ENCODE assay signal across 12 cellular contexts in the genomic region with DNA sequence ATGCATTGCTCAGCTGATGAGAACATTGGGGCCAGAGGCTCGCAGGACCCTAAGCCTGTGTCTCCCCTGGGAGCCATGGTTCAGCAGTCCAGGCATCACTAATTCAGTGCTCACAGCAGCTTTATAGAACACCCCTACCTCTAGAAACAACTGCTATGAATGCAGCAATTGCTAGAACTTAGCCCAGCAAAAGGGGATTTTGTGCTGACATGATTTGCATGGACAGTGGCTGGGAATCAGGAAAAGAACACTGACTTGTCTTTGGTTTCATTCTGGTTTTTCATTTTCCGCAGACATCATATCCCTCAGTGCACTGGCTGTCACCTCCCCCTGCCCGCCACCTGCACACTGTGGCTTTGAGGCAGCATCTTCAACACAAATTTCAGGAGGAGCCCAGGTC. TPM values are rescaled to one million over a fixed set of nuclear protein-coding genes. Genes with fewer than 3 reads are reported as not detected.
"Had no signal": no experiment of that assay in that cellular context is flagged by ENCODE, and none has a peak within 500 bp of the region (broad histone marks: within the 10 kb centered on the region; RNA-seq: fewer than 3 reads in every experiment).

No MANE protein-coding gene starts in this region.

RNA-seq across cellular contexts. Expression of gene CRYAA, which starts 4.0 kb away (rescaled TPM):
- total RNA-seq: activated CD8-positive, alpha-beta T cell treated with anti-CD3 and anti-CD28 coated beads, Interleukin-2, amount 10 ng/mL, durations not matched to agents 7 days and 5 days; adrenal gland; ascending aorta; epithelial cell of proximal tubule; fibroblast of villous mesenchyme; heart left ventricle; left ventricle myocardium superior; mammary epithelial cell; mesothelial cell of epicardium; naive thymus-derived CD8-positive, alpha-beta T cell; omental fat pad; uterus had no signal
